In the genomic region with DNA sequence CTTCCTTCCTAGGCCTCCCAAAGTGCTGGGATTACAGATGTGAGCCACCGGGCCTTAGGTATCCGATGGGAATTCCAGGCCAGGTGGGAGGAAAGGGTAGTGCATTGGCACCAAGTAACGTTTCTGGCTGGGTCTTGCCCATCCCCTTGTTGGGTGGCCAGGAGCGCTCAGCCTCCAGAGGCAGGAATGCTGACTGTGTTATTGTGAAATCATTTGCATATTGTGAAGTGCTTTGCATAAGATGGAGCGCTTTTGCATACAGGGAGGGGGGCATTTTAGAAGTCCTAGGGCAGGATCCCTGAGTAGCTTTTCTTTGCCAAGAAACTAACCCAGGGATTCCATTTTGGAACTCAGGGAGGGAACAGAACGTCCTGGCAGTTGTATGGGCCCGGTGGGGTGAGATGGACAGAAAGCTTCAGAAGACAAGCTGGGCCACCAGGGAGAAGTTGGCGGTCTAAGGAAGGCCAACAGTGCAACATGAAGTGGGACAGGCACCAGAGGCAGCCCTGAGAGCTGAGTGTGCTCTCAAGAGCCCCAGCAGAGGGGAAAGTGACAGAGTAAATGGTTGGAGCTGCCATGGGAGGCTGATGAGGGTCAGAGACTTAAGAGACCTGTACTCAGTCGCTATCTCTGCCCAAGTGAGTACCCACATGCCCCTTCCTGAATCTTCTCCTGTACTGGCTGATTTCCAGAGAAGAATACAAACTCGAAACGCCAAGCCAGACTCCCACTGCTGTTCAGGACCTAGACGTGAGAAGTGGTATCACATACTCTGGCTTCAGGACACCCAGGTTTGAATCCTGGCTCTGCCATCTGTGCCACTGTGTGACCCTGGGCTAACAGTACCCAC, we compare ENCODE assay signal across 8 cellular contexts. TPM values are rescaled to one million over a fixed set of nuclear protein-coding genes. Genes with fewer than 3 reads are reported as not detected.
DNase-seq lines count a peak whose midpoint lies in the region; ATAC-seq and TF ChIP-seq lines count a peak whose summit lies in the region.

No MANE protein-coding gene starts in this region.

- no peak overlapping the region for H3K23ac ChIP-seq in mesendoderm (ENCODE audit: low read length)

- no peak overlapping the region for H2BK120ac ChIP-seq in mesendoderm (ENCODE audit: low read depth, low read length)

- H3K27ac ChIP-seq in ACC112 (ENCODE audit: low read depth, low read length) = peak overlapping the region; percentile 86
- H3K27ac ChIP-seq in KMS-11 = peak overlapping the region; percentile 48; the same call in 1 of the 2 replicates
- H3K27ac ChIP-seq in brain microvascular endothelial cell = peak overlapping the region; percentile 68
- H3K27ac ChIP-seq in mesendoderm (ENCODE audit: low read depth, low read length) = peak overlapping the region; percentile 86

- peaks cover 4% of the 10 kb centered on the region for H3K79me1 ChIP-seq in mesendoderm (ENCODE audit: low read length)

- no peaks in the 10 kb centered on the region for H3K27me3 ChIP-seq in ACC112 (ENCODE audit: insufficient read depth, low read length)
- H3K27me3 ChIP-seq in KMS-11 (ENCODE audit: insufficient read depth, low read depth) = no peaks in the 10 kb centered on the region
- no peaks in the 10 kb centered on the region for H3K27me3 ChIP-seq in brain microvascular endothelial cell (replicated peaks)
- H3K27me3 ChIP-seq in mesendoderm (ENCODE audit: insufficient read depth, low read length, poor library complexity) = no peaks in the 10 kb centered on the region

- DNase-seq in brain microvascular endothelial cell (no peak), mesendoderm (peak; percentile 60), AML-193 (lab: John Stamatoyannopoulos, UW) (no peak), mucosa of gallbladder (ENCODE audit: low spot score) (no peak)
- DNase-seq in stimulated activated CD4-positive, alpha-beta T cell treated with anti-CD3 and anti-CD28 coated beads, Interleukin-15, amount 100 ng/mL, for 24 hours = no peak

- no CpG with 5 or more reads among the region's 12 CpGs for WGBS in mesendoderm (ENCODE audit: extremely low coverage, insufficient coverage, low lambda C conversion rate)

- H4K20me1 ChIP-seq in KMS-11 (ENCODE audit: insufficient read depth) = no peaks in the 10 kb centered on the region

- no peak for TF ChIP-seq CTCF in KMS-11 (conservative IDR thresholded peaks at IDR 0.05; ENCODE audit: low read depth, low read length)
- peak; percentile 14 for TF ChIP-seq CTCF in brain microvascular endothelial cell (IDR thresholded peaks at IDR 0.05; ENCODE audit: low read depth, low read length, missing control alignments)

- H3K4me1 ChIP-seq in ACC112 (ENCODE audit: control insufficient read depth, insufficient read depth, low read length, unreplicated experiment) (peaks cover 24% of the 10 kb centered on the region), KMS-11 (ENCODE audit: low read depth, poor library complexity, severe bottlenecking) (peaks cover 7% of the 10 kb centered on the region), mesendoderm (ENCODE audit: control insufficient read depth, low read depth, low read length) (peaks cover 5% of the 10 kb centered on the region)

- H3K9ac ChIP-seq in KMS-11 (peak overlapping the region; percentile 62; the same call in 1 of the 2 replicates), mesendoderm (ENCODE audit: low read length) (peak overlapping the region; percentile 75)

- H3K4me2 ChIP-seq in KMS-11 (peak overlapping the region; percentile 72), mesendoderm (ENCODE audit: low read length) (peak overlapping the region; percentile 65)

- no peak overlapping the region for H4K5ac ChIP-seq in mesendoderm (ENCODE audit: low read length)

- no peak for ATAC-seq in GM21825 (IDR thresholded peaks at IDR 0.05; ENCODE audit: unreplicated experiment)

- H4K8ac ChIP-seq in mesendoderm (ENCODE audit: low read depth, low read length) = no peak overlapping the region

- H3K4ac ChIP-seq in mesendoderm (ENCODE audit: low read depth, low read length) = peak overlapping the region; percentile 49

- H3K56ac ChIP-seq in mesendoderm (ENCODE audit: low read length) = peak overlapping the region; percentile 85

- H3K4me3 ChIP-seq in ACC112 (ENCODE audit: low read depth, low read length) (peak overlapping the region; percentile 77), KMS-11 (IDR thresholded peaks at IDR 0.05; ENCODE audit: insufficient read depth, low read depth, low read length) (no peak overlapping the region), brain microvascular endothelial cell (ENCODE audit: low read depth, low read length) (peak overlapping the region; percentile 59), mesendoderm (ENCODE audit: low read length) (peak overlapping the region; percentile 42)

- in situ Hi-C loops in brain microvascular endothelial cell (cut with HindIII; ENCODE audit: low pct_ligation_motif_present, low sequenced_read_pairs) = no loop called here

- peak overlapping the region; percentile 0 for H2BK5ac ChIP-seq in mesendoderm (ENCODE audit: low read length)

- H2AFZ ChIP-seq in ACC112 (ENCODE audit: low read length, unreplicated experiment) = peak overlapping the region; percentile 74
- H2AFZ ChIP-seq in KMS-11 (ENCODE audit: low read depth) = peak overlapping the region; percentile 63; the same call in 1 of the 2 replicates

- H3K36me3 ChIP-seq in ACC112 (ENCODE audit: insufficient read depth, low read length) = no peaks in the 10 kb centered on the region
- H3K36me3 ChIP-seq in KMS-11 (ENCODE audit: insufficient read depth) = no peaks in the 10 kb centered on the region
- H3K36me3 ChIP-seq in brain microvascular endothelial cell (replicated peaks) = peaks cover 9% of the 10 kb centered on the region
- no peaks in the 10 kb centered on the region for H3K36me3 ChIP-seq in mesendoderm (ENCODE audit: control insufficient read depth, insufficient read depth, low read length)

- no peak overlapping the region for H2BK15ac ChIP-seq in mesendoderm (replicated peaks; ENCODE audit: low read depth)

- H3K79me2 ChIP-seq in ACC112 (ENCODE audit: control insufficient read depth, insufficient read depth, low read length, unreplicated experiment) (peaks cover 33% of the 10 kb centered on the region), KMS-11 (ENCODE audit: insufficient read depth, low read depth) (no peaks in the 10 kb centered on the region), mesendoderm (ENCODE audit: control insufficient read depth, insufficient read depth, low read length) (no peaks in the 10 kb centered on the region)

- no peak overlapping the region for H2AK5ac ChIP-seq in mesendoderm (ENCODE audit: low read length)

- H3K18ac ChIP-seq in mesendoderm (ENCODE audit: low read length) = no peak overlapping the region

RNA-seq across cellular contexts. Expression of a gene that starts 1.3 kb away (rescaled TPM):
- 10.9 TPM for polyA plus RNA-seq in mesendoderm (2013, experiment 1 of 2)
- polyA plus RNA-seq in mesendoderm (2013, experiment 2 of 2) = 11.3 TPM
- 58.6 TPM for total RNA-seq in mucosa of gallbladder

RNA-seq across cellular contexts. Expression of a gene that starts 19.1 kb away (rescaled TPM):
- 136 TPM for polyA plus RNA-seq in mesendoderm (2013, experiment 1 of 2)
- 143 TPM for polyA plus RNA-seq in mesendoderm (2013, experiment 2 of 2)
- total RNA-seq in mucosa of gallbladder = 80.5 TPM

RNA-seq across cellular contexts. Expression of a gene that starts 28.8 kb away (rescaled TPM):
- polyA plus RNA-seq in mesendoderm (2013, experiment 1 of 2) = 0.70 TPM
- polyA plus RNA-seq in mesendoderm (2013, experiment 2 of 2) = 0.63 TPM
- 35.3 TPM for total RNA-seq in mucosa of gallbladder

RNA-seq across cellular contexts. Expression of a gene that starts 41.8 kb away (rescaled TPM):
- 0.14 TPM for polyA plus RNA-seq in mesendoderm (2013, experiment 1 of 2)
- 0.28 TPM for polyA plus RNA-seq in mesendoderm (2013, experiment 2 of 2)
- 0.35 TPM for total RNA-seq in mucosa of gallbladder

RNA-seq across cellular contexts. Expression of a gene that starts 54.6 kb away (rescaled TPM):
- not detected for polyA plus RNA-seq in mesendoderm (2013, experiment 1 of 2)
- polyA plus RNA-seq in mesendoderm (2013, experiment 2 of 2) = not detected
- total RNA-seq in mucosa of gallbladder = not detected
